In genomic region chr6:124076336-124077048, GRCh38 we compare ENCODE assay signal across 19 cellular contexts.
A peak's percentile ranks its signal among the peaks of the same experiment; 100 is the strongest.
DNase-seq lines count a peak whose midpoint lies in the region; ATAC-seq, FAIRE-seq and TF ChIP-seq lines count a peak whose summit lies in the region.
"Had no signal": no experiment of that assay in that cellular context is flagged by ENCODE, and none has a peak within 500 bp of the region (broad histone marks: within the 10 kb centered on the region; RNA-seq: fewer than 3 reads in every experiment).

No MANE protein-coding gene starts in this region.

- POLR2A ChIA-PET in A673 (lab: Charles Lee; ENCODE audit: low non-redundant PET): no interaction called here
- POLR2A ChIA-PET in activated CD8-positive, alpha-beta T cell treated with anti-CD3 and anti-CD28 coated beads for 36 hours (lab: Charles Lee): no interaction called here

- CTCF ChIA-PET in A673 (lab: Charles Lee): no interaction called here
- CTCF ChIA-PET in activated CD8-positive, alpha-beta T cell treated with anti-CD3 and anti-CD28 coated beads for 36 hours (lab: Charles Lee): no interaction called here

- 33 to 51% (median 49%) methylated on average over 5 of the region's 5 CpGs for WGBS in small intestine, 3 donors

- H3K36me3 Mint-ChIP-seq in brain: peaks cover 3% of the 10 kb centered on the region
- H3K36me3 Mint-ChIP-seq in activated CD8-positive, alpha-beta T cell treated with anti-CD3 and anti-CD28 coated beads for 36 hours (ENCODE audit: low read depth): no peaks in the 10 kb centered on the region
- H3K36me3 Mint-ChIP-seq: naive B cell had no signal

- in situ Hi-C loops in G401 (cut with HindIII; ENCODE audit: low sequenced_read_pairs): no loop called here

- no TSS peak for BruUV-seq in A673 (replicated peaks; lab: Mats Ljungman, UMichigan)

- H3K27ac ChIP-seq in A673 (ENCODE audit: low read depth, low read length, poor library complexity, severe bottlenecking) (no peak overlapping the region), small intestine (ENCODE audit: low read depth in 1 of 2, low read length in 1 of 2) (no peak overlapping the region)
- H3K27ac ChIP-seq: hepatocyte, pancreas, upper lobe of right lung had no signal

- no peak for ATAC-seq in activated CD8-positive, alpha-beta T cell treated with anti-CD3 and anti-CD28 coated beads for 36 hours
- no peak for ATAC-seq in GM21526 (IDR thresholded peaks at IDR 0.05; ENCODE audit: low FRiP score, unreplicated experiment)
- ATAC-seq: pancreas, upper lobe of right lung had no signal

- H3K27ac Mint-ChIP-seq in brain: peak overlapping the region in 4 of 5 experiments; percentile 15 to 32 (median 22)
- no peak overlapping the region for H3K27ac Mint-ChIP-seq in activated CD8-positive, alpha-beta T cell treated with anti-CD3 and anti-CD28 coated beads for 36 hours
- H3K27ac Mint-ChIP-seq: activated CD4-positive, alpha-beta T cell treated with anti-CD3 and anti-CD28 coated beads, Interleukin-2, amount 10 ng/mL, durations not matched to agents 7 days and 5 days; naive B cell had no signal

- peaks cover 2 to 7% (median 3%) of the 10 kb centered on the region in 5 experiments for H3K9me3 Mint-ChIP-seq in brain
- no peaks in the 10 kb centered on the region for H3K9me3 Mint-ChIP-seq in activated CD8-positive, alpha-beta T cell treated with anti-CD3 and anti-CD28 coated beads for 36 hours

- no peak for TF ChIP-seq CTCF in A673 (conservative IDR thresholded peaks at IDR 0.05; ENCODE audit: low read depth, low read length)
- no peak for TF ChIP-seq CTCF in brain (conservative IDR thresholded peaks at IDR 0.05)
- TF ChIP-seq CTCF in activated CD8-positive, alpha-beta T cell treated with anti-CD3 and anti-CD28 coated beads for 36 hours (IDR thresholded peaks at IDR 0.05): no peak

- H3K9me3 ChIP-seq in A673 (ENCODE audit: low read depth, low read length, poor library complexity, severe bottlenecking) (no peaks in the 10 kb centered on the region), small intestine (ENCODE audit: control insufficient read depth, low read depth) (no peaks in the 10 kb centered on the region)
- H3K9me3 ChIP-seq: HAP-1, pancreas, upper lobe of right lung had no signal

- H3K4me1 ChIP-seq in A673 (ENCODE audit: insufficient read depth, low read length, poor library complexity, severe bottlenecking) (peaks cover 14% of the 10 kb centered on the region), small intestine (ENCODE audit: control insufficient read depth in 2 of 2, insufficient read depth in 1 of 2, low read depth in 1 of 2, low read length in 1 of 2) (no peaks in the 10 kb centered on the region)
- H3K4me1 ChIP-seq: HAP-1, pancreas, upper lobe of right lung had no signal

- DNase-seq in A673 (ENCODE audit: low spot score) (peak; percentile 36), G401 (ENCODE audit: low spot score) (peak; percentile 73), NCI-H2081 treated with DMSO at 0.1 percent for 48 hours (lab: John Stamatoyannopoulos, UW) (peak; percentile 64), small intestine (no peak), ureter (ENCODE audit: low spot score) (no peak)
- no peak for DNase-seq in activated CD8-positive, alpha-beta T cell treated with anti-CD3 and anti-CD28 coated beads for 36 hours
- DNase-seq: activated CD4-positive, alpha-beta T cell treated with anti-CD3 and anti-CD28 coated beads, Interleukin-2, amount 10 ng/mL, durations not matched to agents 7 days and 5 days; activated naive CD4-positive, alpha-beta T cell; KBM-7; naive B cell; pancreas; stimulated activated CD4-positive, alpha-beta T cell treated with anti-CD3 and anti-CD28 coated beads, Interleukin-2, amount 100 ng/mL, for 48 hours; upper lobe of right lung had no signal

- H3K27me3 ChIP-seq in A673 (replicated peaks; ENCODE audit: insufficient read depth, low read depth, low read length, poor library complexity) (no peaks in the 10 kb centered on the region), small intestine (ENCODE audit: control insufficient read depth in 2 of 2, insufficient read depth in 2 of 2, low read length in 2 of 2) (no peaks in the 10 kb centered on the region)
- H3K27me3 ChIP-seq: hepatocyte, pancreas, upper lobe of right lung had no signal

- no peak for FAIRE-seq in small intestine (lab: Jason Lieb, UNC)
- FAIRE-seq: colon, islet of Langerhans, pancreas had no signal

- no peaks in the 10 kb centered on the region for H3K36me3 ChIP-seq in A673 (ENCODE audit: insufficient read depth, low read length, poor library complexity, severe bottlenecking)
- no peaks in the 10 kb centered on the region for H3K36me3 ChIP-seq in small intestine (ENCODE audit: control insufficient read depth in 2 of 2, insufficient read depth in 2 of 2, low read length in 2 of 2)
- H3K36me3 ChIP-seq: HAP-1, pancreas, upper lobe of right lung had no signal

- H3K4me1 Mint-ChIP-seq in brain: peaks cover 34% of the 10 kb centered on the region
- no peaks in the 10 kb centered on the region for H3K4me1 Mint-ChIP-seq in activated CD8-positive, alpha-beta T cell treated with anti-CD3 and anti-CD28 coated beads for 36 hours (ENCODE audit: low read depth)
- H3K4me1 Mint-ChIP-seq: activated CD4-positive, alpha-beta T cell treated with anti-CD3 and anti-CD28 coated beads, Interleukin-2, amount 10 ng/mL, durations not matched to agents 7 days and 5 days; naive B cell had no signal

- H3K4me3 Mint-ChIP-seq in brain: no peak overlapping the region
- no peak overlapping the region for H3K4me3 Mint-ChIP-seq in activated CD8-positive, alpha-beta T cell treated with anti-CD3 and anti-CD28 coated beads for 36 hours
- H3K4me3 Mint-ChIP-seq: activated CD4-positive, alpha-beta T cell treated with anti-CD3 and anti-CD28 coated beads, Interleukin-2, amount 10 ng/mL, durations not matched to agents 7 days and 5 days; naive B cell had no signal

- intact Hi-C loops in A673 (cut with micrococcal nuclease; ENCODE audit: unreplicated experiment): no loop called here
- intact Hi-C loops in activated CD8-positive, alpha-beta T cell treated with anti-CD3 and anti-CD28 coated beads for 36 hours (cut with micrococcal nuclease): no loop called here

- H3K4me3 ChIP-seq in A673 (ENCODE audit: low read depth, low read length, poor library complexity, severe bottlenecking) (no peak overlapping the region), small intestine (ENCODE audit: low read depth in 1 of 2, low read length in 2 of 2) (no peak overlapping the region)
- H3K4me3 ChIP-seq: HAP-1, hepatocyte, pancreas, upper lobe of right lung had no signal

- H3K27me3 Mint-ChIP-seq in brain: no peaks in the 10 kb centered on the region
- H3K27me3 Mint-ChIP-seq in activated CD8-positive, alpha-beta T cell treated with anti-CD3 and anti-CD28 coated beads for 36 hours: no peaks in the 10 kb centered on the region
- H3K27me3 Mint-ChIP-seq: activated CD4-positive, alpha-beta T cell treated with anti-CD3 and anti-CD28 coated beads, Interleukin-2, amount 10 ng/mL, durations not matched to agents 7 days and 5 days; naive B cell had no signal

Comparison
In these comparisons a context has a peak if more than half of its experiments do, and no peak if none do; other contexts are left out.
1. DNase-seq: peak in A673 (single experiment), G401 (single experiment) and NCI-H2081 treated with DMSO at 0.1 percent for 48 hours (single experiment); none in small intestine (single experiment), ureter (single experiment) and activated CD8-positive, alpha-beta T cell treated with anti-CD3 and anti-CD28 coated beads for 36 hours (single experiment).